In genomic region chr20:61982951-61983315, GRCh38 we compare ENCODE assay signal across 33 cellular contexts.
"Had no signal": no experiment of that assay in that cellular context is flagged by ENCODE, and none has a peak within 500 bp of the region (broad histone marks: within the 10 kb centered on the region; RNA-seq: fewer than 3 reads in every experiment).

No MANE protein-coding gene starts in this region.

- H3K4me3 Mint-ChIP-seq: activated B cell treated with CpG ODN at 0.5 μM for 24 hours; activated CD8-positive, alpha-beta T cell treated with anti-CD3 and anti-CD28 coated beads for 36 hours; activated naive CD4-positive, alpha-beta T cell treated with anti-CD3 and anti-CD28 coated beads for 36 hours; activated naive CD8-positive, alpha-beta T cell treated with anti-CD3 and anti-CD28 coated beads, Interleukin-2, amount 10 ng/mL, durations not matched to agents 7 days and 5 days; activated T-cell treated with anti-CD3 and anti-CD28 coated beads, Interleukin-2, amount 50 U/mL, for 4 hours; activated T-helper 17 cell treated with anti-CD3 and anti-CD28 coated beads, Interleukin-2, amount 50 U/mL, for 72 hours; brain; T-helper 17 cell; T-helper 2 cell treated with Interferon-gamma antibody and Interleukin-4, amounts not matched to agents 5 μg/mL and 100 μg/mL, for 36 hours had no signal

- H3K36me3 ChIP-seq: breast epithelium, cardiac muscle cell had no signal

- H3K27me3 ChIP-seq: ascending aorta, breast epithelium, cardiac muscle cell, esophagus squamous epithelium, gastroesophageal sphincter had no signal

- H3K4me1 Mint-ChIP-seq: brain had no signal

- H3K27ac Mint-ChIP-seq: activated B cell treated with CpG ODN at 0.5 μM for 24 hours; activated naive CD4-positive, alpha-beta T cell treated with anti-CD3 and anti-CD28 coated beads for 36 hours had no signal

- H3K27me3 Mint-ChIP-seq: activated B cell treated with CpG ODN at 0.5 μM for 24 hours; activated CD8-positive, alpha-beta T cell treated with anti-CD3 and anti-CD28 coated beads for 36 hours; activated naive CD8-positive, alpha-beta T cell treated with anti-CD3 and anti-CD28 coated beads, Interleukin-2, amount 10 ng/mL, durations not matched to agents 7 days and 5 days; activated T-helper 17 cell treated with anti-CD3 and anti-CD28 coated beads, Interleukin-2, amount 50 U/mL, for 72 hours; brain; T-helper 17 cell had no signal

- ATAC-seq: activated CD4-positive, CD25-positive, alpha-beta regulatory T cell treated with anti-CD3 and anti-CD28 coated beads, Interleukin-2, amount 50 U/mL, for 24 hours; activated CD8-positive, alpha-beta T cell treated with anti-CD3 and anti-CD28 coated beads for 36 hours; activated naive CD4-positive, alpha-beta T cell treated with anti-CD3 and anti-CD28 coated beads, Interleukin-2, amount 50 U/mL, for 72 hours; activated T-cell treated with anti-CD3 and anti-CD28 coated beads, Interleukin-2, amount 50 U/mL, for 4 hours; activated T-helper 17 cell treated with anti-CD3 and anti-CD28 coated beads, Interleukin-2, amount 50 U/mL, for 72 hours; gastroesophageal sphincter had no signal

- H3K4me3 ChIP-seq: ascending aorta, breast epithelium, cardiac muscle cell, coronary artery, esophagus squamous epithelium, gastroesophageal sphincter had no signal

- H3K27ac ChIP-seq: ascending aorta, breast epithelium, cardiac muscle cell, coronary artery, epithelial cell of prostate, esophagus squamous epithelium, gastroesophageal sphincter, WERI-Rb-1 had no signal

- FAIRE-seq: endometrium, endothelial cell of umbilical vein had no signal

- DNase-seq: activated B cell treated with CpG ODN at 0.5 μM for 24 hours; activated CD4-positive, alpha-beta T cell treated with anti-CD3 and anti-CD28 coated beads for 48 hours; activated CD4-positive, alpha-beta T cell treated with anti-CD3 and anti-CD28 coated beads, Interleukin-2, amount 50 U/mL, for 1 hour; activated CD4-positive, alpha-beta T cell treated with anti-CD3 and anti-CD28 coated beads, Interleukin-2, amount 50 U/mL, for 48 hours; activated CD8-positive, alpha-beta memory T cell treated with anti-CD3 and anti-CD28 coated beads for 24 hours; activated CD8-positive, alpha-beta T cell treated with anti-CD3 and anti-CD28 coated beads for 36 hours; activated effector memory CD4-positive, alpha-beta T cell treated with Interleukin-2 at 50 U/mL for 16 hours; activated gamma-delta T cell treated with Interleukin-2 at 50 U/mL for 16 hours; activated naive CD4-positive, alpha-beta T cell treated with anti-CD3 and anti-CD28 coated beads for 36 hours; activated naive CD8-positive, alpha-beta T cell treated with anti-CD3 and anti-CD28 coated beads, Interleukin-2, amount 10 ng/mL, durations not matched to agents 7 days and 5 days; activated T-cell treated with anti-CD3 and anti-CD28 coated beads, Interleukin-2, amount 50 U/mL, for 4 hours; cerebellar nuclear complex; effector CD8-positive, alpha-beta T cell; esophagus squamous epithelium; foreskin melanocyte; head of caudate nucleus; T-helper 1 cell; T-helper 17 cell; T1000; WERI-Rb-1 had no signal

- H3K9me3 ChIP-seq: ascending aorta, breast epithelium, esophagus squamous epithelium, gastroesophageal sphincter had no signal

- H3K4me1 ChIP-seq: ascending aorta, breast epithelium, esophagus squamous epithelium, gastroesophageal sphincter had no signal

- H3K9me3 Mint-ChIP-seq: activated B cell treated with CpG ODN at 0.5 μM for 24 hours; activated T-cell treated with anti-CD3 and anti-CD28 coated beads, Interleukin-2, amount 50 U/mL, for 4 hours; brain had no signal
